ENCODE assay signal across 11 cellular contexts in genomic region chr3:123773681-123774431, GRCh38.
DNase-seq lines count a peak whose midpoint lies in the region; ATAC-seq and TF ChIP-seq lines count a peak whose summit lies in the region.
"Had no signal": no experiment of that assay in that cellular context is flagged by ENCODE, and none has a peak within 500 bp of the region (broad histone marks: within the 10 kb centered on the region; RNA-seq: fewer than 3 reads in every experiment).

No MANE protein-coding gene starts in this region.

- H3K36me3 ChIP-seq in uterus = no peaks in the 10 kb centered on the region

- H3K27me3 ChIP-seq in uterus = no peaks in the 10 kb centered on the region

- ATAC-seq in GM21576 (IDR thresholded peaks at IDR 0.05; ENCODE audit: unreplicated experiment) = no peak

- peaks cover 13% of the 10 kb centered on the region for H3K4me1 Mint-ChIP-seq in mesothelial cell of epicardium
- H3K4me1 Mint-ChIP-seq: activated naive CD4-positive, alpha-beta T cell treated with anti-CD3 and anti-CD28 coated beads, Interleukin-2, amount 10 ng/mL, durations not matched to agents 7 days and 5 days had no signal

- H3K9me3 Mint-ChIP-seq in mesothelial cell of epicardium = no peaks in the 10 kb centered on the region
- H3K9me3 Mint-ChIP-seq: activated naive CD4-positive, alpha-beta T cell treated with anti-CD3 and anti-CD28 coated beads, Interleukin-2, amount 10 ng/mL, durations not matched to agents 7 days and 5 days had no signal

- intact Hi-C loops in uterus (cut with DNase I; ENCODE audit: low total_unique reads) = no loop called here

- no peak overlapping the region for H3K4me3 ChIP-seq in coronary artery
- H3K4me3 ChIP-seq in uterus = no peak overlapping the region

- H3K27me3 Mint-ChIP-seq in mesothelial cell of epicardium (ENCODE audit: low read depth) = no peaks in the 10 kb centered on the region

- DNase-seq in M059J (ENCODE audit: low read depth) = peak; percentile 88
- DNase-seq in coronary artery (ENCODE audit: low spot score) = no peak
- no peak for DNase-seq in mesothelial cell of epicardium (ENCODE audit: low spot score in 2 of 2, unreplicated experiment in 2 of 2)
- DNase-seq in uterus = peak; percentile 72 to 73
- no peak for DNase-seq in germinal center (ENCODE audit: low spot score)
- no peak for DNase-seq in RPMI8226
- DNase-seq: activated CD4-positive, alpha-beta T cell treated with anti-CD3 and anti-CD28 coated beads for 1 hour; activated naive CD4-positive, alpha-beta T cell treated with anti-CD3 and anti-CD28 coated beads, Interleukin-2, amount 10 ng/mL, durations not matched to agents 7 days and 5 days; erythroblast; MM.1S had no signal

- H3K4me1 ChIP-seq in uterus = peaks cover 0 to 6% of the 10 kb centered on the region in 2 donors

- H3K4me3 Mint-ChIP-seq in mesothelial cell of epicardium = no peak overlapping the region
- H3K4me3 Mint-ChIP-seq: activated naive CD4-positive, alpha-beta T cell treated with anti-CD3 and anti-CD28 coated beads, Interleukin-2, amount 10 ng/mL, durations not matched to agents 7 days and 5 days had no signal

- no peak for TF ChIP-seq POLR2A in uterus (IDR thresholded peaks at IDR 0.05)

- H3K27ac ChIP-seq in coronary artery = peak overlapping the region; percentile 53 to 69
- peak overlapping the region; percentile 52 to 64 for H3K27ac ChIP-seq in uterus

- TF ChIP-seq CTCF in coronary artery (IDR thresholded peaks at IDR 0.05) (no peak), mesothelial cell of epicardium (IDR thresholded peaks at IDR 0.05; ENCODE audit: unreplicated experiment) (no peak), uterus (IDR thresholded peaks at IDR 0.05) (no peak)

- H3K9me3 ChIP-seq in uterus = no peaks in the 10 kb centered on the region

- H3K36me3 Mint-ChIP-seq in mesothelial cell of epicardium = no peaks in the 10 kb centered on the region
- H3K36me3 Mint-ChIP-seq: activated naive CD4-positive, alpha-beta T cell treated with anti-CD3 and anti-CD28 coated beads, Interleukin-2, amount 10 ng/mL, durations not matched to agents 7 days and 5 days had no signal

- peak overlapping the region; percentile 47 for H3K27ac Mint-ChIP-seq in mesothelial cell of epicardium
- H3K27ac Mint-ChIP-seq: activated naive CD4-positive, alpha-beta T cell treated with anti-CD3 and anti-CD28 coated beads, Interleukin-2, amount 10 ng/mL, durations not matched to agents 7 days and 5 days had no signal

Comparison
In these comparisons a context has a peak if more than half of its experiments do, and no peak if none do; other contexts are left out.
1. DNase-seq: peak in M059J (single experiment) and uterus (2 of 2); none in coronary artery (single experiment), mesothelial cell of epicardium (0 of 2), germinal center (single experiment) and RPMI8226 (single experiment).